In the genomic region with DNA sequence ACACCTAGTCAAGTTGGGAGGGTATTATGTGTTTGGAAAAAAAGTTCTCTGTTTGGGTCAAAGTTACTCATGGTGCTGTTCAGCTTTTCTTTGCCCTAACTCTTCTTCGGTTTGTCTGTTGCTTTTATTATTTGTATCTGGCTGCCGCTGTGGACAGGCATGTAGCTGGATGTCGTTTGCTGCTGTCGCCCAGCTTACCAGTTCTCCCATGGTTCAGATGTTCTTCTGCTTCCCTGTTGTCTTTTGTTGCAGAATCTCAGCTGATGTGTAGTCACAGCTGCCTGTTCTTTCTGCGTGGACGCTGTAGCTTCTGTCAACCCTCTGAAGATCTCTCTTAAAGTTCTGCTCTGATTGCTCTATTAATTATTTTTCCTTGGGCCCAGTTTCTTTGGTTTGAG, we compare ENCODE assay signal across 9 cellular contexts. TPM values are rescaled to one million over a fixed set of nuclear protein-coding genes. Genes with fewer than 3 reads are reported as not detected.
DNase-seq lines count a peak whose midpoint lies in the region; ATAC-seq and TF ChIP-seq lines count a peak whose summit lies in the region.
"Had no signal": no experiment of that assay in that cellular context is flagged by ENCODE, and none has a peak within 500 bp of the region (broad histone marks: within the 10 kb centered on the region; RNA-seq: fewer than 3 reads in every experiment).

No MANE protein-coding gene starts in this region.

- TF ChIP-seq CTCF in fibroblast of the aortic adventitia (IDR thresholded peaks at IDR 0.05; ENCODE audit: insufficient read depth, low read length) (no peak), GM10248 (IDR thresholded peaks at IDR 0.05; ENCODE audit: control extremely low read depth, extremely low read depth, low read depth, missing control alignments) (no peak)

- intact Hi-C loops in activated CD4-positive, alpha-beta T cell treated with anti-CD3 and anti-CD28 coated beads for 36 hours (cut with DNase I, micrococcal nuclease): loop anchor here (2.0 to 10.0 kb wide), 4 partner anchors 45 to 1298 kb away; partner anchors contain the start of gene AGPAT4 (in 1 of the 2)

- H3K36me3 Mint-ChIP-seq in activated CD4-positive, alpha-beta T cell treated with anti-CD3 and anti-CD28 coated beads for 36 hours (ENCODE audit: low read depth): peaks cover 4% of the 10 kb centered on the region
- H3K36me3 Mint-ChIP-seq in T-cell: no peaks in the 10 kb centered on the region
- H3K36me3 Mint-ChIP-seq in stimulated activated memory B cell treated with anti-CD40 and anti-IgM and Interleukin-4, amounts not matched to agents 10 μg/mL and 1 μg/mL and 100 μg/mL, for 72 hours: peaks cover 15% of the 10 kb centered on the region

- H3K27ac Mint-ChIP-seq in activated CD4-positive, alpha-beta T cell treated with anti-CD3 and anti-CD28 coated beads for 36 hours: peak overlapping the region; percentile 99
- peak overlapping the region; percentile 89 to 90 for H3K27ac Mint-ChIP-seq in T-cell
- peak overlapping the region; percentile 95 for H3K27ac Mint-ChIP-seq in stimulated activated memory B cell treated with anti-CD40 and anti-IgM and Interleukin-4, amounts not matched to agents 10 μg/mL and 1 μg/mL and 100 μg/mL, for 72 hours

- POLR2A ChIA-PET in activated CD4-positive, alpha-beta T cell treated with anti-CD3 and anti-CD28 coated beads for 36 hours (lab: Charles Lee): no interaction called here
- POLR2A ChIA-PET in T-cell (lab: Charles Lee): interaction anchor here (0.6 to 1.5 kb wide), 2 partner anchors 9 to 250 kb away, joined by 3 to 5 read pairs; partner anchors contain the start of gene WTAP (in 1 of the 2)
- POLR2A ChIA-PET in GM10248 (lab: Yijun Ruan, JAX): interaction anchor here (1.7 kb wide), 1 partner anchor 187 kb away, joined by 7 read pairs; the partner anchor contains the start of genes MRPL18 and TCP1

- CTCF ChIA-PET in activated CD4-positive, alpha-beta T cell treated with anti-CD3 and anti-CD28 coated beads for 36 hours (lab: Charles Lee): interaction anchor here (1.2 to 1.8 kb wide), 2 partner anchors 10 to 557 kb away, joined by 3 to 5 read pairs; no protein-coding TSS in a partner anchor
- CTCF ChIA-PET in T-cell (lab: Charles Lee) (no interaction called here), GM10248 (lab: Yijun Ruan, JAX) (interaction anchor here (0.8 to 1.4 kb wide), 3 partner anchors 11 to 19 kb away, joined by 3 read pairs; no protein-coding TSS in a partner anchor)

- H3K4me3 ChIP-seq in fibroblast of the aortic adventitia (ENCODE audit: low read depth, low read length): peak overlapping the region; percentile 22

- no peak for ATAC-seq in activated CD4-positive, alpha-beta T cell treated with anti-CD3 and anti-CD28 coated beads for 36 hours
- ATAC-seq in T-cell (replicated peaks in 1 of 4) (no peak), GM21786 (IDR thresholded peaks at IDR 0.05; ENCODE audit: unreplicated experiment) (no peak), HG02610 (IDR thresholded peaks at IDR 0.05; ENCODE audit: unreplicated experiment) (no peak)
- ATAC-seq in stimulated activated memory B cell treated with anti-CD40 and anti-IgM and Interleukin-4, amounts not matched to agents 10 μg/mL and 1 μg/mL and 100 μg/mL, for 72 hours: no peak

- peak overlapping the region; percentile 48 for H3K4me3 Mint-ChIP-seq in activated CD4-positive, alpha-beta T cell treated with anti-CD3 and anti-CD28 coated beads for 36 hours
- peak overlapping the region; percentile 18 to 44 (median 37) for H3K4me3 Mint-ChIP-seq in T-cell
- H3K4me3 Mint-ChIP-seq in stimulated activated memory B cell treated with anti-CD40 and anti-IgM and Interleukin-4, amounts not matched to agents 10 μg/mL and 1 μg/mL and 100 μg/mL, for 72 hours: peak overlapping the region; percentile 61

- peaks cover 96% of the 10 kb centered on the region for H3K4me1 Mint-ChIP-seq in activated CD4-positive, alpha-beta T cell treated with anti-CD3 and anti-CD28 coated beads for 36 hours
- peaks cover 93 to 97% (median 96%) of the 10 kb centered on the region in 3 donors for H3K4me1 Mint-ChIP-seq in T-cell
- peaks cover 95% of the 10 kb centered on the region for H3K4me1 Mint-ChIP-seq in stimulated activated memory B cell treated with anti-CD40 and anti-IgM and Interleukin-4, amounts not matched to agents 10 μg/mL and 1 μg/mL and 100 μg/mL, for 72 hours

- H3K27me3 Mint-ChIP-seq in activated CD4-positive, alpha-beta T cell treated with anti-CD3 and anti-CD28 coated beads for 36 hours: no peaks in the 10 kb centered on the region
- H3K27me3 Mint-ChIP-seq in T-cell: no peaks in the 10 kb centered on the region
- no peaks in the 10 kb centered on the region for H3K27me3 Mint-ChIP-seq in stimulated activated memory B cell treated with anti-CD40 and anti-IgM and Interleukin-4, amounts not matched to agents 10 μg/mL and 1 μg/mL and 100 μg/mL, for 72 hours

- DNase-seq in activated CD4-positive, alpha-beta T cell treated with anti-CD3 and anti-CD28 coated beads for 36 hours: no peak
- no peak for DNase-seq in activated CD4-positive, alpha-beta T cell treated with anti-CD3 and anti-CD28 coated beads, Interleukin-2, amount 50 U/mL, for 1 hour
- DNase-seq in T-cell (no peak), fibroblast of the aortic adventitia (ENCODE audit: low read depth) (no peak), GM10248 (ENCODE audit: extremely low spot score) (no peak)
- DNase-seq: DMS79 had no signal

- H3K9me3 Mint-ChIP-seq in activated CD4-positive, alpha-beta T cell treated with anti-CD3 and anti-CD28 coated beads for 36 hours (ENCODE audit: low read depth): no peaks in the 10 kb centered on the region
- H3K9me3 Mint-ChIP-seq in T-cell: no peaks in the 10 kb centered on the region
- peaks cover 3% of the 10 kb centered on the region for H3K9me3 Mint-ChIP-seq in stimulated activated memory B cell treated with anti-CD40 and anti-IgM and Interleukin-4, amounts not matched to agents 10 μg/mL and 1 μg/mL and 100 μg/mL, for 72 hours

RNA-seq across cellular contexts. Expression of gene IGF2R, which starts 8.0 kb away (rescaled TPM):
- 10 to 100 TPM; 55.6 to 65.6 TPM for total RNA-seq in activated CD4-positive, alpha-beta T cell treated with anti-CD3 and anti-CD28 coated beads for 36 hours
- 10 to 100 TPM; 63.4 to 87.5 (median 70.5) TPM for total RNA-seq in T-cell
- total RNA-seq in fibroblast of the aortic adventitia (ENCODE audit: low replicate concordance): 112 and 133 TPM in 2 replicates

Comparison
In these comparisons a context has a peak if more than half of its experiments do, and no peak if none do; other contexts are left out.
1. CTCF ChIA-PET loops: an anchor here in activated CD4-positive, alpha-beta T cell treated with anti-CD3 and anti-CD28 coated beads for 36 hours (1.2 to 1.8 kb wide) and GM10248 (0.8 to 1.4 kb wide); none called in T-cell.